In genomic region chr3:113053169-113053568, GRCh38 we compare ENCODE assay signal across 6 cellular contexts.
"Had no signal": no experiment of that assay in that cellular context is flagged by ENCODE, and none has a peak within 500 bp of the region (broad histone marks: within the 10 kb centered on the region; RNA-seq: fewer than 3 reads in every experiment).

No MANE protein-coding gene starts in this region.

- H3K27ac Mint-ChIP-seq: GM23338, H9, IgD-negative memory B cell had no signal

- DNase-seq: H9, HCEC 1CT, KBM-7 had no signal

- H3K27ac ChIP-seq: KMS-11 had no signal

- H3K4me3 ChIP-seq: GM23338 had no signal

- H3K4me2 ChIP-seq: GM23338, KMS-11 had no signal

- H3K9me3 Mint-ChIP-seq: IgD-negative memory B cell had no signal

- H3K27me3 Mint-ChIP-seq: IgD-negative memory B cell had no signal

- H3K4me3 Mint-ChIP-seq: GM23338, H9, IgD-negative memory B cell had no signal
